ENCODE assay signal across 1 cellular context in the genomic region with DNA sequence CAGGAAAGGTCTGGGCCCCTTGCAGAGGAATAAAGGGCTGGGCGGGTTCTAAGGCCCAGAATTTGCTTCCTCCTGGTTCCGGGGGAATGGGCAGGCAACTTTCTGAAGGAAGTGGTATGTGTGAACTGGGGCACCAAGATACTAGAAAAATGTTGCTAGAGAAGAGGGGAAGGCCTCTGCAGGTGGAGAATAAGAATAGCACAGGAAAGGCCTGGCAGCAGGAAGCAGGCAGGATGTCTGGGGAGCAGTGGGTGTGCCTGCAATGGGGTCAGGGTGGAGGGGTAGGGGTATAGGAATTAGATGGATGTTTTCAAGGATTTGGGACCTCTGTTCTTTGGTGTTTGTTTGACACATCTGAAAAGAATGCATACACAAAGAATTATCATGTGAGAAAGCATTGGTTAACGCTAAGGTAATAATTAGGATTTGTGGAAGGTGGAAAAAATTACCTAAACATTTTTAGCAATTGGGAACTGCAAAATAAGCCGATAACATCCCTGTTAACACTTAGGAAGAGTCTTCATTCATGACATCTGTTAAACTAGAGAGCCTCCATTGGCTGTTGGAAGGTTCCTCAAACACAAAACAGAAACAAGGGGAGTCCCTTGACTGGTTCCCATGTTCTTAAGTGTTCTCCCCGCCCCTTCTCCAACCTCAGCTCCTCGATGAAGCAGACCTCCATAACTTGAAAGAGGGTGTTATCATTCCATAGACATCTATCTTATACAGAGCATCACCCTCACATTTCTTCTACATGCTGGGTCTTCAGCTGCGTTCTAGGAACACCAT.
TF ChIP-seq lines count a peak whose summit lies in the region.

No MANE protein-coding gene starts in this region.

TF ChIP-seq in GM23338, 12 proteins besides CTCF, POLR2A, EP300 and RAD21 (continued from another document):
- TF ChIP-seq REST (IDR thresholded peaks at IDR 0.05; ENCODE audit: unreplicated experiment) (no peak), EZH2 (IDR thresholded peaks at IDR 0.05; ENCODE audit: low read depth, unreplicated experiment) (no peak), EZH2phosphoT487 (IDR thresholded peaks at IDR 0.05; ENCODE audit: unreplicated experiment) (no peak), POLR2AphosphoS5 (IDR thresholded peaks at IDR 0.05; ENCODE audit: low read depth) (no peak), NANOG (IDR thresholded peaks at IDR 0.05; ENCODE audit: borderline replicate concordance) (no peak), ZNF114 (CRISPR knock-in tag; IDR thresholded peaks at IDR 0.05) (no peak), STAT1 (IDR thresholded peaks at IDR 0.05; ENCODE audit: unreplicated experiment) (no peak), JUNB (IDR thresholded peaks at IDR 0.05; ENCODE audit: unreplicated experiment) (no peak), CREB1 (CRISPR knock-in tag; IDR thresholded peaks at IDR 0.05; ENCODE audit: low read depth) (no peak), ZNF462 (CRISPR knock-in tag; IDR thresholded peaks at IDR 0.05) (no peak)
